Comparison of ENCODE assay signal across 8 cellular contexts in the genomic region with DNA sequence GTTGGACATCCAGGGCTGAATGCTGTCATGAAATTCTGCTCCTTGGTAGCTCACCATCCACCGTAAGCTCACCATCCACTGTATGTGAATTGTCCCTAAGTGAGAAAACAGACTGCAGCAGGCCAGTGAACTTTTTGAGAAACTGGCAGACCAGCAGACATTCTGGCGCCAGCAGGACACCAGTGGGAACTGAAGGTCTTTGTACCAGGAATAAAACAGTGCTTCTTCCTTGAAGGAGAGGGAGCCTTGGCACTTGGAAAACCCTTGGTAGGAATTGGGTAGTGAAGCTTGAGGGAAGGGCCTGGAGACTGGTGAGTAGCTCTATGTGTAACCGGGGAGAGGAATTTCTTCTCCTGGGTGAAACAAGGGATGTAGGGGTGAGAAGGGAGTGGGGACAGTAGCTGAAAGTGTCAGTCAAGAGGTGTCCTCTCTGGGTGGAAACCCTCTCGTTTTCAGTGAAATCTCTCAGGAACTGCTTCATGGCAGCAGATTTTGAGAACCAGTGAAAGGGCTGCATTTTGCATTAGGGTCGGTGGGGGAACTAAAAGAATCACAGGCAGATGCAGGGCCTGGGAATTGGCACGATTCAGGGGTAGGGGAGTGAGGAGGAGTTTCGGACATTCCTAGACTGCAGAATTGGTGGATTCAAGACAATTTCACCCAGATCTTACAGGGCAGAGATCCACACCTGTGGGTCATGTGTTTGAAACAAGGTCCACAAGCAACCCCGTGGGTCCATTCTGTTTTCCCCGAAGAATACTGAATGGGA.
DNase-seq lines count a peak whose midpoint lies in the region; ATAC-seq and TF ChIP-seq lines count a peak whose summit lies in the region.

No MANE protein-coding gene starts in this region.

- H3K27ac ChIP-seq in CD4-positive, alpha-beta T cell (ENCODE audit: low read depth, low read length): no peak overlapping the region
- H3K27ac ChIP-seq in KOPT-K1 (ENCODE audit: low read depth, low read length, poor library complexity, severe bottlenecking) (peak overlapping the region; percentile 67), endodermal cell (ENCODE audit: low read depth, low read length) (no peak overlapping the region)

- H3K9me3 ChIP-seq in CD4-positive, alpha-beta T cell (ENCODE audit: control insufficient read depth, low read length): no peaks in the 10 kb centered on the region
- H3K9me3 ChIP-seq in KOPT-K1 (ENCODE audit: insufficient read depth, low read length, poor library complexity, severe bottlenecking): no peaks in the 10 kb centered on the region
- H3K9me3 ChIP-seq in endodermal cell (ENCODE audit: control insufficient read depth, low read length): no peaks in the 10 kb centered on the region

- TF ChIP-seq CTCF in CD4-positive, alpha-beta T cell (IDR thresholded peaks at IDR 0.05): no peak
- TF ChIP-seq CTCF in endodermal cell (conservative IDR thresholded peaks at IDR 0.05) (no peak), osteocyte (IDR thresholded peaks at IDR 0.05) (no peak)

- WGBS in endodermal cell (ENCODE audit: insufficient coverage in 1 of 2, insufficient read length in 1 of 2), 2 experiments: 43 to 59% methylated on average over 7 to 9 of the region's 9 CpGs

- ATAC-seq in CD4-positive, alpha-beta T cell (ENCODE audit: poor library complexity): no peak
- ATAC-seq in HG02623 (IDR thresholded peaks at IDR 0.05; ENCODE audit: unreplicated experiment) (no peak), GM21381 (IDR thresholded peaks at IDR 0.05; ENCODE audit: unreplicated experiment) (no peak)

- H3K4me3 ChIP-seq in endodermal cell (ENCODE audit: low read length): peak overlapping the region; percentile 78

- peak overlapping the region; percentile 90 for H3K4me3 Mint-ChIP-seq in CD4-positive, alpha-beta T cell
- H3K4me3 Mint-ChIP-seq in endodermal cell (peak overlapping the region; percentile 60), osteocyte (ENCODE audit: unreplicated experiment) (peak overlapping the region; percentile 75)

- POLR2A ChIA-PET in CD4-positive, alpha-beta T cell (lab: Charles Lee): interaction anchor here (1.2 kb wide), 1 partner anchor 193 kb away, joined by 3 read pairs; the partner anchor contains the start of gene ITGA6

- H3K4me1 ChIP-seq in endodermal cell (ENCODE audit: control insufficient read depth, insufficient read depth, low read length): peaks cover 16% of the 10 kb centered on the region

- peaks cover 14% of the 10 kb centered on the region for H3K4me1 Mint-ChIP-seq in CD4-positive, alpha-beta T cell (ENCODE audit: low read depth)
- H3K4me1 Mint-ChIP-seq in endodermal cell (peaks cover 43% of the 10 kb centered on the region), osteocyte (ENCODE audit: unreplicated experiment) (peaks cover 30% of the 10 kb centered on the region)

- H3K36me3 ChIP-seq in KOPT-K1 (ENCODE audit: insufficient read depth, low read length): no peaks in the 10 kb centered on the region
- H3K36me3 ChIP-seq in endodermal cell (ENCODE audit: control insufficient read depth, insufficient read depth, low read length): no peaks in the 10 kb centered on the region

- no peak for DNase-seq in CD4-positive, alpha-beta T cell
- DNase-seq in endodermal cell (peak; percentile 58), osteocyte (ENCODE audit: extremely low spot score, unreplicated experiment) (no peak), ecto neural progenitor cell (ENCODE audit: low spot score) (no peak)
- DNase-seq in activated CD4-positive, CD25-positive, alpha-beta regulatory T cell treated with anti-CD3 and anti-CD28 coated beads, Interleukin-2, amount 50 U/mL, for 72 hours: no peak

- no peaks in the 10 kb centered on the region for H3K9me3 Mint-ChIP-seq in CD4-positive, alpha-beta T cell
- H3K9me3 Mint-ChIP-seq in endodermal cell (no peaks in the 10 kb centered on the region), osteocyte (ENCODE audit: unreplicated experiment) (no peaks in the 10 kb centered on the region)

- CTCF ChIA-PET in CD4-positive, alpha-beta T cell (lab: Charles Lee): interaction anchor here (1.6 kb wide), 1 partner anchor 228 kb away, joined by 6 read pairs; no protein-coding TSS in a partner anchor

- no peak overlapping the region for H3K27ac Mint-ChIP-seq in CD4-positive, alpha-beta T cell
- peak overlapping the region; percentile 42 for H3K27ac Mint-ChIP-seq in endodermal cell
- no peak overlapping the region for H3K27ac Mint-ChIP-seq in osteocyte (ENCODE audit: unreplicated experiment)

- H3K27me3 ChIP-seq in CD4-positive, alpha-beta T cell (ENCODE audit: control insufficient read depth, insufficient read depth, low read length): peaks cover 5% of the 10 kb centered on the region
- peaks cover 10% of the 10 kb centered on the region for H3K27me3 ChIP-seq in endodermal cell (ENCODE audit: control insufficient read depth, insufficient read depth, low read length, poor library complexity, severe bottlenecking)

- H3K9ac ChIP-seq in endodermal cell (ENCODE audit: extremely low read depth, low read length, poor library complexity, severe bottlenecking): no peak overlapping the region

- peaks cover 45% of the 10 kb centered on the region for H3K27me3 Mint-ChIP-seq in CD4-positive, alpha-beta T cell
- H3K27me3 Mint-ChIP-seq in endodermal cell (ENCODE audit: insufficient read depth) (peaks cover 94% of the 10 kb centered on the region), osteocyte (ENCODE audit: unreplicated experiment) (peaks cover 25% of the 10 kb centered on the region)

- intact Hi-C loops in CD4-positive, alpha-beta T cell (cut with DNase I, micrococcal nuclease): no loop called here

- no peaks in the 10 kb centered on the region for H3K36me3 Mint-ChIP-seq in CD4-positive, alpha-beta T cell (ENCODE audit: low read depth)
- H3K36me3 Mint-ChIP-seq in endodermal cell (ENCODE audit: low read depth) (no peaks in the 10 kb centered on the region), osteocyte (ENCODE audit: unreplicated experiment) (no peaks in the 10 kb centered on the region)
